Comparison of ENCODE assay signal across 8 cellular contexts in genomic region chr3:50567386-50568182, GRCh38. TPM values are rescaled to one million over a fixed set of nuclear protein-coding genes. Genes with fewer than 3 reads are reported as not detected.
DNase-seq lines count a peak whose midpoint lies in the region; ATAC-seq and TF ChIP-seq lines count a peak whose summit lies in the region.

TSS of gene C3orf18 (minus strand) at chr3:50567747. CDS start at chr3:50565699, 2,048 bp downstream.

- intact Hi-C loops in activated T-helper 1 cell treated with anti-CD3 and anti-CD28 coated beads, Interleukin-12 subunit alpha, Interleukin-12 subunit beta, Interleukin-2, Interleukin-4 antibody, amounts not matched to agents 30 ng/mL and 10 ng/mL and 1 ng/mL, durations not matched to agents 14 hours and 24 hours and 36 hours (cut with micrococcal nuclease) = loop anchor here (1.0 to 10.0 kb wide), 7 partner anchors 202 to 1487 kb away; partner anchors contain the start of genes DUSP7, HYAL3, NAA80 and TMEM115
- intact Hi-C loops in naive thymus-derived CD4-positive, alpha-beta T cell (cut with micrococcal nuclease) = loop anchor here (1.0 to 10.0 kb wide), 14 partner anchors 17 to 1489 kb away; partner anchors contain the start of genes GNAI2 (in 2 of the 2), APEH (in 1 of the 2), CACNA2D2 (in 1 of the 2) and CYB561D2 (in 1 of the 2)

- POLR2A ChIA-PET in CD8-positive, alpha-beta memory T cell (lab: Charles Lee) = interaction anchor here (0.5 to 6.1 kb wide), 15 partner anchors 19 to 1120 kb away, joined by 3 to 57 read pairs (median 4); partner anchors contain the start of genes CISH, CYB561D2, GNAI2 and IFRD2
- POLR2A ChIA-PET in naive thymus-derived CD4-positive, alpha-beta T cell (lab: Charles Lee) = interaction anchor here (0.6 to 21.2 kb wide), 15 partner anchors 13 to 1090 kb away, joined by 3 to 730 read pairs (median 5); partner anchors contain the start of genes CISH, CYB561D2, MANF and MAPKAPK3

- H3K79me2 ChIP-seq in fibroblast of lung (ENCODE audit: control insufficient read depth, insufficient read depth, low read length) = peaks cover 7% of the 10 kb centered on the region

- peak; percentile 84 for ATAC-seq in GM19463 (IDR thresholded peaks at IDR 0.05; ENCODE audit: unreplicated experiment)
- peak; percentile 85 for ATAC-seq in naive thymus-derived CD4-positive, alpha-beta T cell
- ATAC-seq in stimulated activated effector memory CD8-positive, alpha-beta T cell treated with anti-CD3 and anti-CD28 coated beads, Interleukin-12 subunit alpha, Interleukin-12 subunit beta, amount 100 ng/mL, for 72 hours = peak; percentile 86

- CTCF ChIA-PET in CD8-positive, alpha-beta memory T cell (lab: Charles Lee) = interaction anchor here (1.1 to 18.9 kb wide), 5 partner anchors 22 to 220 kb away, joined by 3 to 724 read pairs (median 5); partner anchors contain the start of genes CISH and MAPKAPK3
- CTCF ChIA-PET in naive thymus-derived CD4-positive, alpha-beta T cell (lab: Charles Lee) = interaction anchor here (0.7 to 20.2 kb wide), 8 partner anchors 9 to 405 kb away, joined by 3 to 578 read pairs (median 7); partner anchors contain the start of genes CISH and MAPKAPK3

- peaks cover 38 to 69% (median 42%) of the 10 kb centered on the region in 3 donors for H3K4me1 Mint-ChIP-seq in CD8-positive, alpha-beta memory T cell
- H3K4me1 Mint-ChIP-seq in activated T-helper 1 cell treated with anti-CD3 and anti-CD28 coated beads, Interleukin-12 subunit alpha, Interleukin-12 subunit beta, Interleukin-2, Interleukin-4 antibody, amounts not matched to agents 30 ng/mL and 10 ng/mL and 1 ng/mL, durations not matched to agents 14 hours and 24 hours and 36 hours (ENCODE audit: low read depth) = peaks cover 72% of the 10 kb centered on the region
- peaks cover 26 to 68% (median 55%) of the 10 kb centered on the region in 7 donors for H3K4me1 Mint-ChIP-seq in naive thymus-derived CD4-positive, alpha-beta T cell
- peaks cover 64% of the 10 kb centered on the region for H3K4me1 Mint-ChIP-seq in stimulated activated effector memory CD8-positive, alpha-beta T cell treated with anti-CD3 and anti-CD28 coated beads, Interleukin-12 subunit alpha, Interleukin-12 subunit beta, amount 100 ng/mL, for 72 hours

- peak within 1 kb of the TSS; percentile 82 for H3K4me2 ChIP-seq in fibroblast of lung (ENCODE audit: extremely low read depth, insufficient read depth, low read length)

- DNase-seq in CD8-positive, alpha-beta memory T cell = peak; percentile 91 to 95 (median 92)
- DNase-seq in HS-5 (ENCODE audit: low read depth) (peak; percentile 68), RKO (ENCODE audit: low spot score) (peak; percentile 94), fibroblast of lung (ENCODE audit: low read depth in 2 of 2) (peak; percentile 86 to 88)
- DNase-seq in activated T-helper 1 cell treated with anti-CD3 and anti-CD28 coated beads, Interleukin-12 subunit alpha, Interleukin-12 subunit beta, Interleukin-2, Interleukin-4 antibody, amounts not matched to agents 30 ng/mL and 10 ng/mL and 1 ng/mL, durations not matched to agents 14 hours and 24 hours and 36 hours (ENCODE audit: low spot score) = peak; percentile 96
- peak; percentile 84 to 96 (median 90) for DNase-seq in naive thymus-derived CD4-positive, alpha-beta T cell
- DNase-seq in stimulated activated effector memory CD8-positive, alpha-beta T cell treated with anti-CD3 and anti-CD28 coated beads, Interleukin-12 subunit alpha, Interleukin-12 subunit beta, amount 100 ng/mL, for 72 hours (ENCODE audit: low spot score in 2 of 2) = peak; percentile 88 to 97

- no peaks in the 10 kb centered on the region for H3K27me3 ChIP-seq in CD8-positive, alpha-beta memory T cell (ENCODE audit: insufficient read depth, low read length, poor library complexity, severe bottlenecking)
- no peaks in the 10 kb centered on the region for H3K27me3 ChIP-seq in fibroblast of lung (ENCODE audit: control insufficient read depth, insufficient read depth, low read length)
- no peaks in the 10 kb centered on the region for H3K27me3 ChIP-seq in naive thymus-derived CD4-positive, alpha-beta T cell (ENCODE audit: control insufficient read depth in 2 of 2, insufficient read depth in 2 of 2, low read length in 2 of 2)

- peaks cover 0 to 22% (median 2%) of the 10 kb centered on the region in 3 donors for H3K36me3 Mint-ChIP-seq in CD8-positive, alpha-beta memory T cell
- H3K36me3 Mint-ChIP-seq in activated T-helper 1 cell treated with anti-CD3 and anti-CD28 coated beads, Interleukin-12 subunit alpha, Interleukin-12 subunit beta, Interleukin-2, Interleukin-4 antibody, amounts not matched to agents 30 ng/mL and 10 ng/mL and 1 ng/mL, durations not matched to agents 14 hours and 24 hours and 36 hours (ENCODE audit: low read depth) = peaks cover 23% of the 10 kb centered on the region
- peaks cover 0 to 35% (median 0%) of the 10 kb centered on the region in 5 donors for H3K36me3 Mint-ChIP-seq in naive thymus-derived CD4-positive, alpha-beta T cell
- H3K36me3 Mint-ChIP-seq in stimulated activated effector memory CD8-positive, alpha-beta T cell treated with anti-CD3 and anti-CD28 coated beads, Interleukin-12 subunit alpha, Interleukin-12 subunit beta, amount 100 ng/mL, for 72 hours = peaks cover 40% of the 10 kb centered on the region

- no peaks in the 10 kb centered on the region for H3K9me3 ChIP-seq in CD8-positive, alpha-beta memory T cell (ENCODE audit: low read length)
- no peaks in the 10 kb centered on the region for H3K9me3 ChIP-seq in fibroblast of lung (ENCODE audit: control insufficient read depth, insufficient read depth, low read depth, low read length)
- H3K9me3 ChIP-seq in naive thymus-derived CD4-positive, alpha-beta T cell (ENCODE audit: control insufficient read depth in 2 of 3, low read length in 3 of 3) = no peaks in the 10 kb centered on the region

- peak within 1 kb of the TSS; percentile 81 for H2AFZ ChIP-seq in fibroblast of lung (ENCODE audit: low read length)

- H4K20me1 ChIP-seq in fibroblast of lung (ENCODE audit: control insufficient read depth, extremely low read depth, insufficient read depth, low read length) = no peaks in the 10 kb centered on the region

- H3K4me3 ChIP-seq in CD8-positive, alpha-beta memory T cell (ENCODE audit: low read length) = peak within 1 kb of the TSS; percentile 57
- peak within 1 kb of the TSS; percentile 39 to 99 (median 96) for H3K4me3 ChIP-seq in fibroblast of lung (replicated peaks in 1 of 4; ENCODE audit: control extremely low read depth in 1 of 4, insufficient read depth in 1 of 4, low read depth in 3 of 4, low read length in 4 of 4)
- peak within 1 kb of the TSS; percentile 97 for H3K4me3 ChIP-seq in naive thymus-derived CD4-positive, alpha-beta T cell (ENCODE audit: low read length)

- H3K4me3 Mint-ChIP-seq in CD8-positive, alpha-beta memory T cell = peak within 1 kb of the TSS; percentile 90 to 97 (median 94)
- peak within 1 kb of the TSS; percentile 97 for H3K4me3 Mint-ChIP-seq in activated T-helper 1 cell treated with anti-CD3 and anti-CD28 coated beads, Interleukin-12 subunit alpha, Interleukin-12 subunit beta, Interleukin-2, Interleukin-4 antibody, amounts not matched to agents 30 ng/mL and 10 ng/mL and 1 ng/mL, durations not matched to agents 14 hours and 24 hours and 36 hours
- H3K4me3 Mint-ChIP-seq in naive thymus-derived CD4-positive, alpha-beta T cell = peak within 1 kb of the TSS; percentile 86 to 99 (median 96)
- peak within 1 kb of the TSS; percentile 92 for H3K4me3 Mint-ChIP-seq in stimulated activated effector memory CD8-positive, alpha-beta T cell treated with anti-CD3 and anti-CD28 coated beads, Interleukin-12 subunit alpha, Interleukin-12 subunit beta, amount 100 ng/mL, for 72 hours

- H3K36me3 ChIP-seq in CD8-positive, alpha-beta memory T cell (ENCODE audit: insufficient read depth, low read length) = no peaks in the 10 kb centered on the region
- H3K36me3 ChIP-seq in fibroblast of lung (ENCODE audit: control insufficient read depth, insufficient read depth, low read length) = no peaks in the 10 kb centered on the region
- peaks cover 0 to under 1% (median 0%) of the 10 kb centered on the region in 3 experiments for H3K36me3 ChIP-seq in naive thymus-derived CD4-positive, alpha-beta T cell (ENCODE audit: control insufficient read depth in 2 of 3, insufficient read depth in 3 of 3, low read length in 3 of 3)

- TF ChIP-seq CTCF in fibroblast of lung (conservative IDR thresholded peaks at IDR 0.05 in 1 of 2, IDR thresholded peaks at IDR 0.05 in 1 of 2; ENCODE audit: low read depth in 1 of 2, low read length in 2 of 2) = no peak

- H3K27ac ChIP-seq in CD8-positive, alpha-beta memory T cell (ENCODE audit: low read depth, low read length) = peak within 1 kb of the TSS; percentile 82
- H3K27ac ChIP-seq in fibroblast of lung (ENCODE audit: insufficient read depth, low read length) = peak within 1 kb of the TSS; percentile 56
- peak within 1 kb of the TSS; percentile 84 for H3K27ac ChIP-seq in naive thymus-derived CD4-positive, alpha-beta T cell (ENCODE audit: low read depth, low read length)

- peaks cover 52% of the 10 kb centered on the region for H3K4me1 ChIP-seq in CD8-positive, alpha-beta memory T cell (ENCODE audit: insufficient read depth, low read length)
- H3K4me1 ChIP-seq in fibroblast of lung (ENCODE audit: control insufficient read depth, extremely low read depth, insufficient read depth, low read length) = peaks cover 5% of the 10 kb centered on the region
- H3K4me1 ChIP-seq in naive thymus-derived CD4-positive, alpha-beta T cell (ENCODE audit: control insufficient read depth in 2 of 2, insufficient read depth in 2 of 2, low read length in 2 of 2) = peaks cover 33 to 41% of the 10 kb centered on the region in 2 donors

- H3K27ac Mint-ChIP-seq in CD8-positive, alpha-beta memory T cell = peak within 1 kb of the TSS; percentile 91 to 99 (median 96)
- H3K27ac Mint-ChIP-seq in activated T-helper 1 cell treated with anti-CD3 and anti-CD28 coated beads, Interleukin-12 subunit alpha, Interleukin-12 subunit beta, Interleukin-2, Interleukin-4 antibody, amounts not matched to agents 30 ng/mL and 10 ng/mL and 1 ng/mL, durations not matched to agents 14 hours and 24 hours and 36 hours = peak within 1 kb of the TSS; percentile 97
- H3K27ac Mint-ChIP-seq in naive thymus-derived CD4-positive, alpha-beta T cell = peak within 1 kb of the TSS; percentile 91 to 98 (median 97)
- peak within 1 kb of the TSS; percentile 96 for H3K27ac Mint-ChIP-seq in stimulated activated effector memory CD8-positive, alpha-beta T cell treated with anti-CD3 and anti-CD28 coated beads, Interleukin-12 subunit alpha, Interleukin-12 subunit beta, amount 100 ng/mL, for 72 hours

- H3K9ac ChIP-seq in fibroblast of lung (ENCODE audit: insufficient read depth, low read length) = peak within 1 kb of the TSS; percentile 29

- H3K27me3 Mint-ChIP-seq in CD8-positive, alpha-beta memory T cell = peaks cover 0 to 3% of the 10 kb centered on the region in 2 donors
- no peaks in the 10 kb centered on the region for H3K27me3 Mint-ChIP-seq in activated T-helper 1 cell treated with anti-CD3 and anti-CD28 coated beads, Interleukin-12 subunit alpha, Interleukin-12 subunit beta, Interleukin-2, Interleukin-4 antibody, amounts not matched to agents 30 ng/mL and 10 ng/mL and 1 ng/mL, durations not matched to agents 14 hours and 24 hours and 36 hours (ENCODE audit: insufficient read depth)
- no peaks in the 10 kb centered on the region for H3K27me3 Mint-ChIP-seq in naive thymus-derived CD4-positive, alpha-beta T cell

- no peaks in the 10 kb centered on the region for H3K9me3 Mint-ChIP-seq in CD8-positive, alpha-beta memory T cell
- H3K9me3 Mint-ChIP-seq in activated T-helper 1 cell treated with anti-CD3 and anti-CD28 coated beads, Interleukin-12 subunit alpha, Interleukin-12 subunit beta, Interleukin-2, Interleukin-4 antibody, amounts not matched to agents 30 ng/mL and 10 ng/mL and 1 ng/mL, durations not matched to agents 14 hours and 24 hours and 36 hours = no peaks in the 10 kb centered on the region
- no peaks in the 10 kb centered on the region for H3K9me3 Mint-ChIP-seq in naive thymus-derived CD4-positive, alpha-beta T cell
- H3K9me3 Mint-ChIP-seq in stimulated activated effector memory CD8-positive, alpha-beta T cell treated with anti-CD3 and anti-CD28 coated beads, Interleukin-12 subunit alpha, Interleukin-12 subunit beta, amount 100 ng/mL, for 72 hours = no peaks in the 10 kb centered on the region

RNA-seq across cellular contexts. Expression of gene C3orf18, which starts in this region (rescaled TPM):
- total RNA-seq in CD8-positive, alpha-beta memory T cell = 10 to 100 TPM; 11.5 to 13.0 TPM
- polyA plus RNA-seq in CD8-positive, alpha-beta memory T cell = 15.8 TPM
- total RNA-seq in activated T-helper 1 cell treated with anti-CD3 and anti-CD28 coated beads, Interleukin-12 subunit alpha, Interleukin-12 subunit beta, Interleukin-2, Interleukin-4 antibody, amounts not matched to agents 30 ng/mL and 10 ng/mL and 1 ng/mL, durations not matched to agents 14 hours and 24 hours and 36 hours = 21.5 and 21.9 TPM in 2 replicates
- 14.1 and 25.8 TPM in 2 replicates for total RNA-seq in fibroblast of lung
- polyA plus RNA-seq in fibroblast of lung = 8.7 and 9.4 TPM in 2 replicates
- 8.9 and 10.1 TPM in 2 replicates for polyA plus RNA-seq in fibroblast of lung (2012)
- 13.2 and 18.4 TPM in 2 replicates for polyA minus RNA-seq in fibroblast of lung (ENCODE audit: low replicate concordance)
- total RNA-seq in naive thymus-derived CD4-positive, alpha-beta T cell = 10 to 100 TPM; 11.1 to 67.5 (median 16.4) TPM
- polyA plus RNA-seq in naive thymus-derived CD4-positive, alpha-beta T cell = 10 to 100 TPM; 12.8 to 17.4 TPM

Comparison
In these comparisons a context has a peak if more than half of its experiments do, and no peak if none do; other contexts are left out.
1. Peak in every context shown above with its lines: DNase-seq, ATAC-seq, H3K4me3 ChIP-seq and H3K27ac ChIP-seq.